ENCODE assay signal across 8 cellular contexts in the genomic region with DNA sequence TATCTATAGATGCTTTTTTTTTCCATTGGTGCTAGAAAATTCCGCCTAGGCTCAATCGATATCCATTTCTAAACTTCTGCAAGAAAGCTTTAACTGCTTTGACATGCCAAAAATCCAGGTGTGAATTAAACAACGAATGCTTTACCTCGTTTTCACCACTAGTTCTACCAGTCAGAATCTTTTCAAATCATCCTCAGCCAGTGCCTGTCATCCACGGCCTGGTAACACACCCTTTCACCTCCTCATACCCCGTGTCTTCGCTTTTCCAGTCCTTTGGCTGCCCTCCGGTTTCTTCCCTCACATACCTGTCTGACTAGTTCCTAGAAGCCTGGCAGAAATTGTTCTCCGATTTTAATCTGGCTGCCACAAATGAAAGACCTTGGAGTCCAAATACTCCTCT.
DNase-seq lines count a peak whose midpoint lies in the region; ATAC-seq and TF ChIP-seq lines count a peak whose summit lies in the region.

No MANE protein-coding gene starts in this region.

- H3K9ac ChIP-seq in KMS-11 (no peak overlapping the region), adipocyte (ENCODE audit: low read length) (no peak overlapping the region)

- H3K4me2 ChIP-seq in DOHH2 (ENCODE audit: low read length) = peak overlapping the region; percentile 83
- H3K4me2 ChIP-seq in KMS-11 = no peak overlapping the region

- TF ChIP-seq CTCF in DOHH2 (IDR thresholded peaks at IDR 0.05; ENCODE audit: low read depth, low read length, poor library complexity, severe bottlenecking) (peak; percentile 48), KMS-11 (conservative IDR thresholded peaks at IDR 0.05; ENCODE audit: low read depth, low read length) (peak; percentile 20; the same call in 1 of the 2 replicates)

- H3K36me3 ChIP-seq in DOHH2 (ENCODE audit: control insufficient read depth, low read length) (no peaks in the 10 kb centered on the region), KMS-11 (ENCODE audit: insufficient read depth) (no peaks in the 10 kb centered on the region), adipocyte (ENCODE audit: control insufficient read depth, insufficient read depth, low read length, severe bottlenecking) (no peaks in the 10 kb centered on the region)

- ATAC-seq in GM18858 (IDR thresholded peaks at IDR 0.05; ENCODE audit: unreplicated experiment) (no peak), GM21529 (IDR thresholded peaks at IDR 0.05; ENCODE audit: unreplicated experiment) (no peak), GM21528 (IDR thresholded peaks at IDR 0.05; ENCODE audit: low FRiP score, unreplicated experiment) (no peak)

- no peak overlapping the region for H3K27ac ChIP-seq in DOHH2 (ENCODE audit: low read depth, low read length)
- no peak overlapping the region for H3K27ac ChIP-seq in KMS-11

- no peaks in the 10 kb centered on the region for H3K9me3 ChIP-seq in DOHH2 (ENCODE audit: control insufficient read depth, insufficient read depth, low read length)
- H3K9me3 ChIP-seq in adipocyte (ENCODE audit: control insufficient read depth, low read length) = no peaks in the 10 kb centered on the region

- H3K4me1 ChIP-seq in DOHH2 (ENCODE audit: control insufficient read depth, low read length) (peaks cover 51% of the 10 kb centered on the region), KMS-11 (ENCODE audit: low read depth, poor library complexity, severe bottlenecking) (peaks cover 13% of the 10 kb centered on the region), adipocyte (ENCODE audit: control insufficient read depth, insufficient read depth, low read length) (peaks cover 13% of the 10 kb centered on the region)

- no peaks in the 10 kb centered on the region for H3K9me2 ChIP-seq in DOHH2 (replicated peaks; ENCODE audit: control insufficient read depth, low read length)

- DNase-seq in adipocyte (ENCODE audit: low read depth) (peak; percentile 22), left kidney (ENCODE audit: low read depth, low spot score) (peak; percentile 75), NCI-H187 (lab: John Stamatoyannopoulos, UW) (no peak)

- peaks cover 22% of the 10 kb centered on the region for H3F3A ChIP-seq in DOHH2 (ENCODE audit: control insufficient read depth, insufficient read depth)

- H3K79me2 ChIP-seq in DOHH2 (ENCODE audit: control insufficient read depth, low read length) = peaks cover 26% of the 10 kb centered on the region
- H3K79me2 ChIP-seq in KMS-11 (ENCODE audit: insufficient read depth, low read depth) = no peaks in the 10 kb centered on the region

- H3K27me3 ChIP-seq in DOHH2 (ENCODE audit: control insufficient read depth, low read length) (no peaks in the 10 kb centered on the region), KMS-11 (ENCODE audit: insufficient read depth, low read depth) (no peaks in the 10 kb centered on the region), adipocyte (replicated peaks; ENCODE audit: control insufficient read depth, insufficient read depth, low read length) (no peaks in the 10 kb centered on the region)

- H4K20me1 ChIP-seq in DOHH2 (ENCODE audit: control insufficient read depth, insufficient read depth, low read depth, low read length) (no peaks in the 10 kb centered on the region), KMS-11 (ENCODE audit: insufficient read depth) (no peaks in the 10 kb centered on the region)

- H2AFZ ChIP-seq in KMS-11 (ENCODE audit: low read depth) = no peak overlapping the region

- H3K4me3 ChIP-seq in DOHH2 (ENCODE audit: low read length) = no peak overlapping the region; the same call in 1 of the 2 replicates
- H3K4me3 ChIP-seq in KMS-11 (IDR thresholded peaks at IDR 0.05; ENCODE audit: insufficient read depth, low read depth, low read length) = no peak overlapping the region
- H3K4me3 ChIP-seq in adipocyte (ENCODE audit: low read length) = no peak overlapping the region

Comparison
In these comparisons a context has a peak if more than half of its experiments do, and no peak if none do; other contexts are left out.
1. DNase-seq: peak in adipocyte (single experiment) and left kidney (single experiment); none in NCI-H187 (0 of 2).